ENCODE assay signal across 1 cellular context in the genomic region with DNA sequence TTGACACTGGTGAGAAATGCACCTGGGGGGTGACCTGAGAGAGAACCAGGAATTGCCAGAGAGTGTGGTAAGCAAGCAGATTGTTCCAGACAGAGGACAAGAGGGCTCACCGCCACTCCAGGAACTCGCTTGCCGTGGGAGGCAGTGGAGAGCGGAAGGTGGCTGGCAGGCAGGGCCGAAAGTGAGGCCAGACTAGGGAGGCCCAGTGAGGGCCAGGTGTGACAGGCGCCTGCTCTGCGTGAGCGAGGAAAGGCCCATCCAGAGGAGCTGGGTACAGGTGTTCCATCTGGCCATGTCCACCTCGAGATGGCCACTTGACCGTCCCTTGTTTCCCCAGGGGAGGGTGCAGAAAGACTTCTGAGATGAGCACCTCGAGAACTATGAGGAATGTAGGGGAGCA.
TF ChIP-seq lines count a peak whose summit lies in the region.

No MANE protein-coding gene starts in this region.

TF ChIP-seq in WTC11, 78 proteins besides CTCF, POLR2A, EP300 and RAD21 (continued from another document):
- TF ChIP-seq, protein P1, sequence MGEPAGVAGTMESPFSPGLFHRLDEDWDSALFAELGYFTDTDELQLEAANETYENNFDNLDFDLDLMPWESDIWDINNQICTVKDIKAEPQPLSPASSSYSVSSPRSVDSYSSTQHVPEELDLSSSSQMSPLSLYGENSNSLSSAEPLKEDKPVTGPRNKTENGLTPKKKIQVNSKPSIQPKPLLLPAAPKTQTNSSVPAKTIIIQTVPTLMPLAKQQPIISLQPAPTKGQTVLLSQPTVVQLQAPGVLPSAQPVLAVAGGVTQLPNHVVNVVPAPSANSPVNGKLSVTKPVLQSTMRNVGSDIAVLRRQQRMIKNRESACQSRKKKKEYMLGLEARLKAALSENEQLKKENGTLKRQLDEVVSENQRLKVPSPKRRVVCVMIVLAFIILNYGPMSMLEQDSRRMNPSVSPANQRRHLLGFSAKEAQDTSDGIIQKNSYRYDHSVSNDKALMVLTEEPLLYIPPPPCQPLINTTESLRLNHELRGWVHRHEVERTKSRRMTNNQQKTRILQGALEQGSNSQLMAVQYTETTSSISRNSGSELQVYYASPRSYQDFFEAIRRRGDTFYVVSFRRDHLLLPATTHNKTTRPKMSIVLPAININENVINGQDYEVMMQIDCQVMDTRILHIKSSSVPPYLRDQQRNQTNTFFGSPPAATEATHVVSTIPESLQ (CRISPR knock-in tag; IDR thresholded peaks at IDR 0.05) = no peak
- no peak for TF ChIP-seq ZNF263 (CRISPR knock-in tag; IDR thresholded peaks at IDR 0.05; ENCODE audit: low read depth)
- TF ChIP-seq, protein P2, sequence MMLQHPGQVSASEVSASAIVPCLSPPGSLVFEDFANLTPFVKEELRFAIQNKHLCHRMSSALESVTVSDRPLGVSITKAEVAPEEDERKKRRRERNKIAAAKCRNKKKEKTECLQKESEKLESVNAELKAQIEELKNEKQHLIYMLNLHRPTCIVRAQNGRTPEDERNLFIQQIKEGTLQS (CRISPR knock-in tag; conservative IDR thresholded peaks at IDR 0.05) = no peak
- TF ChIP-seq, protein P3, sequence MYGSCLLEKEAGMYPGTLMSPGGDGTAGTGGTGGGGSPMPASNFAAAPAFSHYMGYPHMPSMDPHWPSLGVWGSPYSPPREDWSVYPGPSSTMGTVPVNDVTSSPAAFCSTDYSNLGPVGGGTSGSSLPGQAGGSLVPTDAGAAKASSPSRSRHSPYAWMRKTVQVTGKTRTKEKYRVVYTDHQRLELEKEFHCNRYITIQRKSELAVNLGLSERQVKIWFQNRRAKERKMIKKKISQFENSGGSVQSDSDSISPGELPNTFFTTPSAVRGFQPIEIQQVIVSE (CRISPR knock-in tag; IDR thresholded peaks at IDR 0.05; ENCODE audit: borderline replicate concordance) = no peak
- TF ChIP-seq, protein P4, sequence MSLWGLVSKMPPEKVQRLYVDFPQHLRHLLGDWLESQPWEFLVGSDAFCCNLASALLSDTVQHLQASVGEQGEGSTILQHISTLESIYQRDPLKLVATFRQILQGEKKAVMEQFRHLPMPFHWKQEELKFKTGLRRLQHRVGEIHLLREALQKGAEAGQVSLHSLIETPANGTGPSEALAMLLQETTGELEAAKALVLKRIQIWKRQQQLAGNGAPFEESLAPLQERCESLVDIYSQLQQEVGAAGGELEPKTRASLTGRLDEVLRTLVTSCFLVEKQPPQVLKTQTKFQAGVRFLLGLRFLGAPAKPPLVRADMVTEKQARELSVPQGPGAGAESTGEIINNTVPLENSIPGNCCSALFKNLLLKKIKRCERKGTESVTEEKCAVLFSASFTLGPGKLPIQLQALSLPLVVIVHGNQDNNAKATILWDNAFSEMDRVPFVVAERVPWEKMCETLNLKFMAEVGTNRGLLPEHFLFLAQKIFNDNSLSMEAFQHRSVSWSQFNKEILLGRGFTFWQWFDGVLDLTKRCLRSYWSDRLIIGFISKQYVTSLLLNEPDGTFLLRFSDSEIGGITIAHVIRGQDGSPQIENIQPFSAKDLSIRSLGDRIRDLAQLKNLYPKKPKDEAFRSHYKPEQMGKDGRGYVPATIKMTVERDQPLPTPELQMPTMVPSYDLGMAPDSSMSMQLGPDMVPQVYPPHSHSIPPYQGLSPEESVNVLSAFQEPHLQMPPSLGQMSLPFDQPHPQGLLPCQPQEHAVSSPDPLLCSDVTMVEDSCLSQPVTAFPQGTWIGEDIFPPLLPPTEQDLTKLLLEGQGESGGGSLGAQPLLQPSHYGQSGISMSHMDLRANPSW (CRISPR knock-in tag; conservative IDR thresholded peaks at IDR 0.05; ENCODE audit: low read depth) = no peak
- TF ChIP-seq, protein P5, sequence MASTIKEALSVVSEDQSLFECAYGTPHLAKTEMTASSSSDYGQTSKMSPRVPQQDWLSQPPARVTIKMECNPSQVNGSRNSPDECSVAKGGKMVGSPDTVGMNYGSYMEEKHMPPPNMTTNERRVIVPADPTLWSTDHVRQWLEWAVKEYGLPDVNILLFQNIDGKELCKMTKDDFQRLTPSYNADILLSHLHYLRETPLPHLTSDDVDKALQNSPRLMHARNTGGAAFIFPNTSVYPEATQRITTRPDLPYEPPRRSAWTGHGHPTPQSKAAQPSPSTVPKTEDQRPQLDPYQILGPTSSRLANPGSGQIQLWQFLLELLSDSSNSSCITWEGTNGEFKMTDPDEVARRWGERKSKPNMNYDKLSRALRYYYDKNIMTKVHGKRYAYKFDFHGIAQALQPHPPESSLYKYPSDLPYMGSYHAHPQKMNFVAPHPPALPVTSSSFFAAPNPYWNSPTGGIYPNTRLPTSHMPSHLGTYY (CRISPR knock-in tag; IDR thresholded peaks at IDR 0.05) = no peak
- TF ChIP-seq ZNF138 (CRISPR knock-in tag; conservative IDR thresholded peaks at IDR 0.05) = no peak
- TF ChIP-seq, protein P6, sequence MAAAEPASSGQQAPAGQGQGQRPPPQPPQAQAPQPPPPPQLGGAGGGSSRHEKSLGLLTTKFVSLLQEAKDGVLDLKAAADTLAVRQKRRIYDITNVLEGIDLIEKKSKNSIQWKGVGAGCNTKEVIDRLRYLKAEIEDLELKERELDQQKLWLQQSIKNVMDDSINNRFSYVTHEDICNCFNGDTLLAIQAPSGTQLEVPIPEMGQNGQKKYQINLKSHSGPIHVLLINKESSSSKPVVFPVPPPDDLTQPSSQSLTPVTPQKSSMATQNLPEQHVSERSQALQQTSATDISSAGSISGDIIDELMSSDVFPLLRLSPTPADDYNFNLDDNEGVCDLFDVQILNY (CRISPR knock-in tag; IDR thresholded peaks at IDR 0.05) = no peak
- no peak for TF ChIP-seq MXD4 (CRISPR knock-in tag; IDR thresholded peaks at IDR 0.05; ENCODE audit: borderline replicate concordance)
- TF ChIP-seq, protein P7, sequence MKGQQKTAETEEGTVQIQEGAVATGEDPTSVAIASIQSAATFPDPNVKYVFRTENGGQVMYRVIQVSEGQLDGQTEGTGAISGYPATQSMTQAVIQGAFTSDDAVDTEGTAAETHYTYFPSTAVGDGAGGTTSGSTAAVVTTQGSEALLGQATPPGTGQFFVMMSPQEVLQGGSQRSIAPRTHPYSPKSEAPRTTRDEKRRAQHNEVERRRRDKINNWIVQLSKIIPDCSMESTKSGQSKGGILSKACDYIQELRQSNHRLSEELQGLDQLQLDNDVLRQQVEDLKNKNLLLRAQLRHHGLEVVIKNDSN (CRISPR knock-in tag; IDR thresholded peaks at IDR 0.05) = no peak
